Comparison of ENCODE assay signal across 23 cellular contexts in the genomic region with DNA sequence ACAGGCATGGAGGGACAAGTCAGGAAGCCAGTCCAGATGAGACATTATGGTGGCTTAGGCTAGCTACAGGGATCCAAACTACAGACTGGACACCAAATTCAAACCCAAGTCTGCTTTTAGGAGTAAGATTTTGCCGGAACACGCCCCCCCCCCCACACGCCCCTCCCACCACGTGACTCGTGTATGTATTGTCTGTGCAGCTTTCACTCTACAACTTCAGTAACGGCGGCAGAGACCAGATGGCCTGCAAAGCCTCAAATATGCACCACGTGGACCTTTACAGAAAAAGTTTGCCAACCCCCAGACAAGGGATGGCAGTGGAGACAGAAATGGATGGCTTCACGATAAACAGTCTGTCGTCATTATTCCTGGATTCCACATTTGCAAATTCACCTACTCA. TPM values are rescaled to one million over a fixed set of nuclear protein-coding genes. Genes with fewer than 3 reads are reported as not detected.
A peak's percentile ranks its signal among the peaks of the same experiment; 100 is the strongest.
DNase-seq lines count a peak whose midpoint lies in the region; ATAC-seq, FAIRE-seq and TF ChIP-seq lines count a peak whose summit lies in the region.
"Had no signal": no experiment of that assay in that cellular context is flagged by ENCODE, and none has a peak within 500 bp of the region (broad histone marks: within the 10 kb centered on the region; RNA-seq: fewer than 3 reads in every experiment).

No MANE protein-coding gene starts in this region.

- no peak for TF ChIP-seq POLR2A in K562 (conservative IDR thresholded peaks at IDR 0.05)

- ATAC-seq in Right ventricle myocardium superior (ENCODE audit: poor library complexity) (no peak), K562 (peak; percentile 48)
- ATAC-seq: A549; naive thymus-derived CD8-positive, alpha-beta T cell had no signal

- no TSS peak for BruUV-seq in K562 (replicated peaks; lab: Mats Ljungman, UMichigan)

- no peak overlapping the region for H2AFZ ChIP-seq in K562 (ENCODE audit: low read depth, low read length)

- 31% methylated on average over 10 of the region's 10 CpGs for WGBS in K562 (ENCODE audit: insufficient coverage, low coverage, missing lambda C conversion rate)

- DNase-seq in left ventricle myocardium inferior (no peak), Right ventricle myocardium superior (no peak), K562 (ENCODE audit: extremely low read depth in 1 of 4, low spot score in 3 of 4) (peak in 3 of 4 experiments; percentile 38 to 52 (median 46)), myocyte (ENCODE audit: low read depth) (peak; percentile 43), NCI-H2081 treated with DMSO at 0.1 percent for 48 hours (lab: John Stamatoyannopoulos, UW) (no peak), GM13977 (ENCODE audit: low spot score) (no peak), kidney glomerular epithelial cell (lab: John Stamatoyannopoulos, UW) (no peak), NOMO-1 treated with dmso at 0.1 percent for 144 hours (lab: John Stamatoyannopoulos, UW; ENCODE audit: unreplicated experiment) (no peak)
- DNase-seq: activated effector memory CD4-positive, alpha-beta T cell treated with Interleukin-2 at 50 U/mL for 16 hours; adrenal gland; CD4-positive, alpha-beta T cell; central memory CD4-positive, alpha-beta T cell; H7; heart right ventricle; naive thymus-derived CD8-positive, alpha-beta T cell; NCI-H1092 treated with DMSO at 0.1 percent for 48 hours; NCI-H2107; NCI-H526; stimulated activated CD4-positive, alpha-beta T cell treated with anti-CD3 and anti-CD28 coated beads, Interleukin-12 subunit alpha, Interleukin-12 subunit beta, amount 100 ng/mL, for 4 hours; testis had no signal

- H3K9me1 ChIP-seq in K562 (ENCODE audit: control insufficient read depth, insufficient read depth, low read length) = peaks cover 4% of the 10 kb centered on the region

- no peak for FAIRE-seq in K562 (lab: Jason Lieb, UNC)
- FAIRE-seq: A549 had no signal

- H3K27me3 ChIP-seq in left ventricle myocardium inferior (ENCODE audit: low read depth) (no peaks in the 10 kb centered on the region), K562 (ENCODE audit: control insufficient read depth in 2 of 2, insufficient read depth in 2 of 2, low read length in 2 of 2) (no peaks in the 10 kb centered on the region)
- H3K27me3 ChIP-seq: adrenal gland, heart right ventricle, SJSA1, testis had no signal

- intact Hi-C loops in left ventricle myocardium inferior (cut with micrococcal nuclease) (no loop called here), Right ventricle myocardium superior (cut with DNase I) (no loop called here), K562 (cut with micrococcal nuclease) (no loop called here)

- in situ Hi-C loops in K562 (cut with MboI) (no loop called here), GM13977 (cut with MboI; ENCODE audit: low pct_unique_long_range_greater_than_20kb, low sequenced_read_pairs, unreplicated experiment) (loop anchor here (10.0 kb wide), 1 partner anchor 119 kb away; no protein-coding TSS in a partner anchor)

- TF ChIP-seq CTCF in left ventricle myocardium inferior (IDR thresholded peaks at IDR 0.05; ENCODE audit: borderline replicate concordance) (no peak), K562 (IDR thresholded peaks at IDR 0.05 in 2 of 3, conservative IDR thresholded peaks at IDR 0.05 in 1 of 3; ENCODE audit: insufficient read depth in 2 of 3, low read depth in 1 of 3, low read length in 3 of 3) (no peak), GM13977 (IDR thresholded peaks at IDR 0.05; ENCODE audit: extremely low read depth, insufficient read depth, missing control alignments) (no peak)

- POLR2A ChIA-PET in K562 (lab: Yijun Ruan, JAX) = interaction anchor here (0.9 to 1.9 kb wide), 3 partner anchors 8 to 82 kb away, joined by 3 to 4 read pairs (median 3); no protein-coding TSS in a partner anchor

- CTCF ChIA-PET in K562 (lab: Yijun Ruan, JAX; ENCODE audit: low intra/inter-chr PET ratio) = no interaction called here

- H3K36me3 ChIP-seq in left ventricle myocardium inferior = no peaks in the 10 kb centered on the region
- no peaks in the 10 kb centered on the region for H3K36me3 ChIP-seq in K562 (ENCODE audit: control insufficient read depth, insufficient read depth, low read length)
- H3K36me3 ChIP-seq: adrenal gland had no signal

- no peak overlapping the region for H3K4me3 ChIP-seq in left ventricle myocardium inferior
- H3K4me3 ChIP-seq in K562 = no peak overlapping the region
- H3K4me3 ChIP-seq: A549, adrenal gland, heart right ventricle, SJSA1, testis had no signal

- no peak for TF ChIP-seq RAD21 in K562 (CRISPR knock-in tag; conservative IDR thresholded peaks at IDR 0.05 in 1 of 2, IDR thresholded peaks at IDR 0.05 in 1 of 2)

- H3K9me3 ChIP-seq in left ventricle myocardium inferior (replicated peaks) = no peaks in the 10 kb centered on the region
- no peaks in the 10 kb centered on the region for H3K9me3 ChIP-seq in K562 (replicated peaks; ENCODE audit: control insufficient read depth, insufficient read depth, low read depth, low read length)
- H3K9me3 ChIP-seq: A549, adrenal gland, heart right ventricle, SJSA1, testis had no signal

- H3K79me2 ChIP-seq in K562 (ENCODE audit: control insufficient read depth, insufficient read depth, low read length) = peaks cover 19% of the 10 kb centered on the region

- H3K9ac ChIP-seq in K562 (ENCODE audit: insufficient read depth in 1 of 2, low read depth in 2 of 2, low read length in 2 of 2) = no peak overlapping the region
- H3K9ac ChIP-seq: KMS-11 had no signal

- H3K4me2 ChIP-seq in K562 (ENCODE audit: insufficient read depth, low read length) = no peak overlapping the region
- H3K4me2 ChIP-seq: A549, KMS-11 had no signal

- no peak for TF ChIP-seq EP300 in K562 (IDR thresholded peaks at IDR 0.05; ENCODE audit: low read length)

- H3K27ac ChIP-seq in left ventricle myocardium inferior (replicated peaks) (peak overlapping the region; percentile 62), K562 (ENCODE audit: extremely low read depth, low read depth, low read length) (no peak overlapping the region)
- H3K27ac ChIP-seq: adrenal gland, KMS-11, SJSA1, testis had no signal

- H3K4me1 ChIP-seq in left ventricle myocardium inferior (peaks cover 98% of the 10 kb centered on the region), K562 (replicated peaks in 1 of 2; ENCODE audit: control insufficient read depth in 2 of 2, insufficient read depth in 2 of 2, low read length in 2 of 2) (no peaks in the 10 kb centered on the region; a peak in 2 of 5 replicates)
- H3K4me1 ChIP-seq: testis had no signal

- peaks cover 20% of the 10 kb centered on the region; the same call in 1 of the 2 replicates for H4K20me1 ChIP-seq in K562 (replicated peaks; ENCODE audit: control insufficient read depth, insufficient read depth, low read length)

TF ChIP-seq in K562, 482 proteins besides CTCF, POLR2A, EP300 and RAD21 (continues in another document):
- TF ChIP-seq ZNF551 (CRISPR knock-in tag; IDR thresholded peaks at IDR 0.05) = no peak
- no peak for TF ChIP-seq SNAPC5 (CRISPR knock-in tag; IDR thresholded peaks at IDR 0.05)
- TF ChIP-seq ZNF354B (CRISPR knock-in tag; IDR thresholded peaks at IDR 0.05) = no peak
- TF ChIP-seq RAD51 (IDR thresholded peaks at IDR 0.05; ENCODE audit: borderline replicate concordance, low read depth) = peak; percentile 71; the same call in 1 of the 2 replicates
- TF ChIP-seq CBFA2T2 (conservative IDR thresholded peaks at IDR 0.05) = peak; percentile 21; the same call in 1 of the 2 replicates
- TF ChIP-seq, protein P1, sequence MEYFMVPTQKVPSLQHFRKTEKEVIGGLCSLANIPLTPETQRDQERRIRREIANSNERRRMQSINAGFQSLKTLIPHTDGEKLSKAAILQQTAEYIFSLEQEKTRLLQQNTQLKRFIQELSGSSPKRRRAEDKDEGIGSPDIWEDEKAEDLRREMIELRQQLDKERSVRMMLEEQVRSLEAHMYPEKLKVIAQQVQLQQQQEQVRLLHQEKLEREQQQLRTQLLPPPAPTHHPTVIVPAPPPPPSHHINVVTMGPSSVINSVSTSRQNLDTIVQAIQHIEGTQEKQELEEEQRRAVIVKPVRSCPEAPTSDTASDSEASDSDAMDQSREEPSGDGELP (CRISPR knock-in tag; IDR thresholded peaks at IDR 0.05; ENCODE audit: borderline replicate concordance) = 0 out of 2 replicates have a peak, but pooled peaks have one; percentile 22
- peak; percentile 67 for TF ChIP-seq USF1 (CRISPR knock-in tag; IDR thresholded peaks at IDR 0.05)
- TF ChIP-seq NCOA6 (IDR thresholded peaks at IDR 0.05) = no peak
- no peak for TF ChIP-seq BRCA1 (IDR thresholded peaks at IDR 0.05)
- 0 out of 2 replicates have a peak, but pooled peaks have one; percentile 18 for TF ChIP-seq BRCA1 (CRISPR knock-in tag; IDR thresholded peaks at IDR 0.05)

RNA-seq across cellular contexts. Expression of gene HIPK2, which starts 14.5 kb away (rescaled TPM):
- total RNA-seq in left ventricle myocardium inferior = 127 TPM
- total RNA-seq in Right ventricle myocardium superior = 88.5 TPM
- total RNA-seq in K562 (2011; cell fraction: chromatin; rRNA removed; ENCODE audit: low replicate concordance) = 51.9 and 59.2 TPM in 2 replicates
- total RNA-seq in K562 (2011; cell fraction: nucleolus; rRNA removed) = 15.1 and 17.3 TPM in 2 replicates
- total RNA-seq in K562 (2011; cell fraction: nucleoplasm; rRNA removed) = 16.6 and 21.8 TPM in 2 replicates
- total RNA-seq in K562 (2014; rRNA removed) = 3.8 and 5.7 TPM in 2 replicates
- total RNA-seq in K562 (2014; rRNA removed; fragmentation: Illumina TruSeq; extraction: Trizol) = 5.4 and 5.5 TPM in 2 replicates
- 3.9 and 4.4 TPM in 2 replicates for total RNA-seq in K562 (2015; rRNA removed; fragmentation: Illumina TruSeq; extraction: Trizol)
- total RNA-seq in K562 (2021) = 17.5 and 19.8 TPM in 2 replicates
- 8.8 and 10.0 TPM in 2 replicates for polyA plus RNA-seq in K562 (2011; rRNA removed)
- polyA plus RNA-seq in K562 (2011; cell fraction: cytosol; rRNA removed) = 6.5 and 10.7 TPM in 2 replicates
- 15.6 and 30.0 TPM in 2 replicates for polyA plus RNA-seq in K562 (2011; cell fraction: nucleus; rRNA removed)
- 4.7 and 7.4 TPM in 2 replicates for polyA plus RNA-seq in K562 (2012)
- 9.9 and 10.1 TPM in 2 replicates for polyA plus RNA-seq in K562 (2014; fragmentation: Illumina TruSeq; extraction: Trizol)
- polyA plus RNA-seq in K562 (2014; fragmentation: Nextera tagmentation; extraction: Ambion mirVana) = 1 to 10 TPM in 1 of 2 experiments, under 1 TPM in 1; 0.69 to 1.6 TPM
- 5.1 and 5.5 TPM in 2 replicates for polyA plus RNA-seq in K562 (2014; rRNA removed)
- 31.9 and 34.7 TPM in 2 replicates for polyA minus RNA-seq in K562 (2011; rRNA and poly(A)+ RNA removed)
- polyA minus RNA-seq in K562 (2011; cell fraction: cytosol; rRNA and poly(A)+ RNA removed) = 25.2 and 25.9 TPM in 2 replicates
- polyA minus RNA-seq in K562 (2011; cell fraction: nucleus; rRNA and poly(A)+ RNA removed) = 17.0 and 17.8 TPM in 2 replicates
- total RNA-seq in myocyte = 23.5 and 26.4 TPM in 2 replicates
- polyA plus RNA-seq in myocyte (2012) = 19.5 TPM

Comparison
In these comparisons a context has a peak if more than half of its experiments do, and no peak if none do; other contexts are left out.
1. DNase-seq: peak in K562 (3 of 4) and myocyte (single experiment); none in left ventricle myocardium inferior (single experiment), Right ventricle myocardium superior (single experiment), NCI-H2081 treated with DMSO at 0.1 percent for 48 hours (single experiment), GM13977 (single experiment), kidney glomerular epithelial cell (single experiment) and NOMO-1 treated with dmso at 0.1 percent for 144 hours (single experiment).